19 cellular contexts compared by ENCODE assay signal in the genomic region with DNA sequence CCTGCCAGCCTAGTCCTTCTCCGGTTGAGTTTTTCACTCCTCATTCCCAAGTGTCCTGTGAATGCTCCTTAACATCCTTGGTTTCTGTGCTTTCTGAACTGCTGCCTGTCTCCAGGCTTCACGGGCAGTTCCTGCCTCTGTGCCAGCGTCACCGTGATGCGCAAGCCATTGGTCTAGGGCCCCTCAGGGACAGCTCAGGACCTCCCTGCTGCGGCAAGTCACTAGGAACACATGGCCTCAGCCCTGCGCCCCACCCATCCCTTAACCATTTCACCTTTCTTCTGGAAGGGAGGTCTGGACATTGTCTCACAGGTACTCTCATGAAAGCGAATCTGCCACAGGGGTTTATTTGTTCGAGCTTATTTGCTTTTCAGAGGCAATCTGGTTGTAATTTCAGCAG.
"Had no signal": no experiment of that assay in that cellular context is flagged by ENCODE, and none has a peak within 500 bp of the region (broad histone marks: within the 10 kb centered on the region; RNA-seq: fewer than 3 reads in every experiment).

No MANE protein-coding gene starts in this region.

- H3K27me3 ChIP-seq: ascending aorta, neural progenitor cell, ovary, right lobe of liver, stomach, upper lobe of left lung had no signal

- H3K27me3 Mint-ChIP-seq: activated naive CD4-positive, alpha-beta T cell treated with anti-CD3 and anti-CD28 coated beads, Interleukin-2, amount 50 U/mL, for 24 hours; central memory CD8-positive, alpha-beta T cell had no signal

- H3K9me3 Mint-ChIP-seq: activated naive CD4-positive, alpha-beta T cell treated with anti-CD3 and anti-CD28 coated beads, Interleukin-2, amount 50 U/mL, for 24 hours; central memory CD8-positive, alpha-beta T cell; neural progenitor cell had no signal

- H3K9me3 ChIP-seq: ascending aorta, mucosa of descending colon, ovary, right lobe of liver, stomach, upper lobe of left lung had no signal

- DNase-seq: activated CD4-positive, alpha-beta T cell treated with anti-CD3 and anti-CD28 coated beads, Interleukin-2, amount 50 U/mL, for 4 hours; activated gamma-delta T cell; foreskin melanocyte; kidney glomerular epithelial cell; mesenchymal stem cell; mucosa of descending colon; naive B cell; ovary; right lobe of liver; stimulated activated CD4-positive, alpha-beta T cell treated with anti-CD3 and anti-CD28 coated beads, Interleukin-15, amount 100 ng/mL, for 24 hours; stimulated activated CD4-positive, alpha-beta T cell treated with anti-CD3 and anti-CD28 coated beads, Interleukin-2, amount 100 ng/mL, for 48 hours; stomach had no signal

- FAIRE-seq: small intestine had no signal

- H3K36me3 Mint-ChIP-seq: activated naive CD4-positive, alpha-beta T cell treated with anti-CD3 and anti-CD28 coated beads, Interleukin-2, amount 50 U/mL, for 24 hours; naive B cell; neural progenitor cell had no signal

- H3K36me3 ChIP-seq: ascending aorta, neural progenitor cell, ovary, right lobe of liver, stomach, upper lobe of left lung had no signal

- H3K4me3 Mint-ChIP-seq: activated naive CD4-positive, alpha-beta T cell treated with anti-CD3 and anti-CD28 coated beads, Interleukin-2, amount 50 U/mL, for 24 hours; central memory CD8-positive, alpha-beta T cell; naive B cell; neural progenitor cell had no signal

- H3K27ac ChIP-seq: ascending aorta, coronary artery, neural progenitor cell, ovary, right lobe of liver, stomach, upper lobe of left lung had no signal

- H3K4me1 Mint-ChIP-seq: central memory CD8-positive, alpha-beta T cell; naive B cell had no signal

- H3K9ac ChIP-seq: neural progenitor cell had no signal

- H3K4me1 ChIP-seq: ascending aorta, stomach, upper lobe of left lung had no signal

- H3K4me3 ChIP-seq: ascending aorta, coronary artery, mucosa of descending colon, neural progenitor cell, ovary, right lobe of liver, stomach, upper lobe of left lung had no signal

- H3K4me2 ChIP-seq: neural progenitor cell had no signal

- H3K27ac Mint-ChIP-seq: activated naive CD4-positive, alpha-beta T cell treated with anti-CD3 and anti-CD28 coated beads, Interleukin-2, amount 50 U/mL, for 24 hours; naive B cell; neural progenitor cell had no signal
